Comparison of ENCODE assay signal across 1 cellular context in genomic region chr2:215149894-215150293, GRCh38.
TF ChIP-seq lines count a peak whose summit lies in the region.

No MANE protein-coding gene starts in this region.

TF ChIP-seq in GM12878, 131 proteins besides CTCF, POLR2A, EP300 and RAD21 (continued from another document):
- no peak for TF ChIP-seq NR2F1 (conservative IDR thresholded peaks at IDR 0.05)
- no peak for TF ChIP-seq CBX5 (IDR thresholded peaks at IDR 0.05; ENCODE audit: low read depth)
- TF ChIP-seq HDAC6 (IDR thresholded peaks at IDR 0.05; ENCODE audit: unreplicated experiment) = no peak
- TF ChIP-seq CHD2 (IDR thresholded peaks at IDR 0.05; ENCODE audit: borderline replicate concordance, low read depth, low read length) = no peak
- TF ChIP-seq BRCA1 (IDR thresholded peaks at IDR 0.05; ENCODE audit: low read depth, low read length) = no peak
- no peak for TF ChIP-seq ZBED1 (IDR thresholded peaks at IDR 0.05; ENCODE audit: borderline replicate concordance)
